Comparison of ENCODE assay signal across 13 cellular contexts in the genomic region with DNA sequence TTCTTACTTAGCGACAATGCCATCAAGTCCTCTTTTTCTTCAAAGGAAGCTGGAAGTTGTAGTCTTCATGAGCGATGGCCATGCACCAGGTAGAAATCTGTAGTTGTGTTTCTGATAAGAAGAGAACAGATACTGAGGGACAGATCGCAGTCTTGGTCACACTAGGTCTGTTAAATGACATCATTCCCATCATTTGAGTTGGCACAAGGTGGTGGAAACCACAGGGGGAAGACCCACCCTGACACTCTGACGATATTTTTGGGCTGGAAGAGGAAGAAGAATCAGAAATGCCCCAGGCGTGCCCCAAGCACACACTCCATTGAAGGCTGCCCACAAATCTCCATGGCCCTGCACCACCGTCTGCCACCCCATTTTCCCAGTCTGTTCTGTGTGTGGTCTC.
DNase-seq lines count a peak whose midpoint lies in the region; ATAC-seq and TF ChIP-seq lines count a peak whose summit lies in the region.
"Had no signal": no experiment of that assay in that cellular context is flagged by ENCODE, and none has a peak within 500 bp of the region (broad histone marks: within the 10 kb centered on the region; RNA-seq: fewer than 3 reads in every experiment).

No MANE protein-coding gene starts in this region.

- ATAC-seq in GM18505 (IDR thresholded peaks at IDR 0.05; ENCODE audit: unreplicated experiment) (peak; percentile 68), GM18909 (IDR thresholded peaks at IDR 0.05; ENCODE audit: poor library complexity, unreplicated experiment) (peak; percentile 85), HG02759 (IDR thresholded peaks at IDR 0.05; ENCODE audit: unreplicated experiment) (peak; percentile 86), HG03558 (IDR thresholded peaks at IDR 0.05; ENCODE audit: extremely low read depth, unreplicated experiment) (peak; percentile 64)

- H3K36me3 ChIP-seq in GM23248 (ENCODE audit: low read depth): no peaks in the 10 kb centered on the region

- in situ Hi-C loops in GM23248 (cut with MboI): no loop called here

- H3K27me3 ChIP-seq in GM23248 (replicated peaks; ENCODE audit: insufficient read depth): no peaks in the 10 kb centered on the region

- H3K9me2 ChIP-seq in GM23248 (ENCODE audit: insufficient read depth): no peaks in the 10 kb centered on the region

- no peak for DNase-seq in amniotic stem cell (lab: John Stamatoyannopoulos, UW)
- DNase-seq in NCI-H2081 (lab: John Stamatoyannopoulos, UW): no peak
- no peak for DNase-seq in kidney glomerular epithelial cell (lab: John Stamatoyannopoulos, UW)
- DNase-seq in GM23248: no peak
- DNase-seq: activated naive CD8-positive, alpha-beta T cell treated with anti-CD3 and anti-CD28 coated beads, Interleukin-2, amount 10 ng/mL, durations not matched to agents 7 days and 5 days; CD4-positive, CD25-positive, alpha-beta regulatory T cell; NCI-H2171 treated with DMSO at 0.1 percent for 48 hours; trophoblast cell had no signal

- no peaks in the 10 kb centered on the region for H3K4me1 ChIP-seq in GM23248 (ENCODE audit: insufficient read depth)

- no peaks in the 10 kb centered on the region for H3K9me3 ChIP-seq in GM23248 (ENCODE audit: low read depth)

- no peak overlapping the region for H3K4me3 ChIP-seq in GM23248
- H3K4me3 ChIP-seq: smooth muscle cell had no signal

- no peak overlapping the region for H3K27ac ChIP-seq in GM23248

- H4K20me1 ChIP-seq in GM23248 (ENCODE audit: insufficient read depth): no peaks in the 10 kb centered on the region

- WGBS in GM23248 (ENCODE audit: low coverage in 1 of 2, low lambda C conversion rate in 2 of 2, missing lambda C conversion rate in 2 of 2), 2 experiments: 48 to 57% methylated on average over 6 of the region's 6 CpGs

- no peak overlapping the region for H3K4me2 ChIP-seq in GM23248 (ENCODE audit: unreplicated experiment)
- H3K4me2 ChIP-seq: smooth muscle cell had no signal

- H3K79me2 ChIP-seq in GM23248 (ENCODE audit: insufficient read depth): no peaks in the 10 kb centered on the region

- H2AFZ ChIP-seq in GM23248: no peak overlapping the region

- no peak overlapping the region for H3K9ac ChIP-seq in GM23248

- H3F3A ChIP-seq in GM23248 (ENCODE audit: insufficient read depth): no peaks in the 10 kb centered on the region

- no peak for TF ChIP-seq POLR2A in GM18505 (IDR thresholded peaks at IDR 0.05; ENCODE audit: borderline replicate concordance, extremely low read depth, insufficient read depth, insufficient read length)
